ENCODE assay signal across 20 cellular contexts in the genomic region with DNA sequence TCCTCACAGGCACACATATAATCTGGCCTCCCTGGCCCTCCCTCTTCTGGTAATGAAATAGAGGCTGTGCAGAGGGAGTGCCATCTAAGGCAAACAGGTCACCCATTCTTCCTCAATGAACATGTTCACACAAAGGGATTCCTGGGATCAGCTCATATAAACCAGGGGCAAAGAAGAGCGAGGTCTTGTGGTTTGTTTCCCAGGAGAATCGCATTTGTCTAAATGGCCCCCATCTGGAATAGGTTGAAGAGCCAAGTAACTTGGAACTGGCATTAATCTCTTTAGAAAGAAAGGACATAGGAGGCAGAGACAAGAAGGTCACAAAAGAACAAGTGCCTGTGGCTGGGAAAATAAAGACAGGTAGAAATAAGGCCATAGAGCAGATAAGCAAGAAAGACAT.
DNase-seq lines count a peak whose midpoint lies in the region; ATAC-seq, FAIRE-seq and TF ChIP-seq lines count a peak whose summit lies in the region.
"Had no signal": no experiment of that assay in that cellular context is flagged by ENCODE, and none has a peak within 500 bp of the region (broad histone marks: within the 10 kb centered on the region; RNA-seq: fewer than 3 reads in every experiment).

No MANE protein-coding gene starts in this region.

- H4K20me1 ChIP-seq in astrocyte (ENCODE audit: insufficient read depth, low read length), result no peaks in the 10 kb centered on the region

- no peak for TF ChIP-seq CTCF in astrocyte (IDR thresholded peaks at IDR 0.05; ENCODE audit: insufficient read depth, low read depth, low read length)
- TF ChIP-seq CTCF in WTC11 (IDR thresholded peaks at IDR 0.05), result no peak

- H3K36me3 ChIP-seq in astrocyte (ENCODE audit: insufficient read depth, low read length), result no peaks in the 10 kb centered on the region

- H3K4me1 Mint-ChIP-seq in astrocyte (ENCODE audit: low read depth, unreplicated experiment), result peaks cover 15% of the 10 kb centered on the region
- H3K4me1 Mint-ChIP-seq in WTC11, result no peaks in the 10 kb centered on the region
- H3K4me1 Mint-ChIP-seq: CD4-positive, alpha-beta memory T cell had no signal

- H3K9me3 ChIP-seq in astrocyte (ENCODE audit: insufficient read depth, low read depth, low read length), result no peaks in the 10 kb centered on the region

- no peak overlapping the region for H3K9ac ChIP-seq in astrocyte (ENCODE audit: low read length)
- H3K9ac ChIP-seq: KMS-11 had no signal

- peaks cover 16% of the 10 kb centered on the region for H3K4me1 ChIP-seq in astrocyte (ENCODE audit: insufficient read depth, low read length)

- no peak for ATAC-seq in WTC11
- ATAC-seq: HepG2 had no signal

- no peak overlapping the region for H3K27ac ChIP-seq in astrocyte (ENCODE audit: low read depth, low read length)
- H3K27ac ChIP-seq: 22Rv1, KMS-11 had no signal

- no peak for FAIRE-seq in astrocyte (lab: Jason Lieb, UNC)
- FAIRE-seq: HepG2 had no signal

- no peak overlapping the region for H3K4me3 Mint-ChIP-seq in astrocyte (ENCODE audit: unreplicated experiment)
- no peak overlapping the region for H3K4me3 Mint-ChIP-seq in WTC11
- H3K4me3 Mint-ChIP-seq: CD4-positive, alpha-beta memory T cell had no signal

- no peak overlapping the region for H3K4me3 ChIP-seq in astrocyte (ENCODE audit: insufficient read depth, low read depth, low read length)

- peak; percentile 29 for DNase-seq in DMS 273 (lab: John Stamatoyannopoulos, UW; ENCODE audit: unreplicated experiment)
- DNase-seq in DMS 273 treated with DMSO at 0.1 percent for 48 hours (lab: John Stamatoyannopoulos, UW), result no peak
- peak; percentile 20 for DNase-seq in NCI-H446 treated with DMSO at 0.1 percent for 48 hours (lab: John Stamatoyannopoulos, UW)
- peak; percentile 48 for DNase-seq in astrocyte (ENCODE audit: low read depth)
- peak; percentile 26 for DNase-seq in pons (ENCODE audit: low spot score)
- no peak for DNase-seq in activated CD4-positive, CD25-positive, alpha-beta regulatory T cell (lab: John Stamatoyannopoulos, UW)
- DNase-seq in WTC11 (ENCODE audit: low spot score), result no peak
- no peak for DNase-seq in epidermal melanocyte (ENCODE audit: insufficient read length, low spot score)
- DNase-seq: Calu3; CD4-positive, alpha-beta memory T cell; GOT3; NCI-H1048; NCI-H2107; NCI-H510A treated with DMSO at 0.1 percent for 48 hours; OCI-M1; RPMI8226; SIG-M5 had no signal

- no peak overlapping the region for H2AFZ ChIP-seq in astrocyte (ENCODE audit: low read depth, low read length)

- H3K36me3 Mint-ChIP-seq in astrocyte (ENCODE audit: low read depth, unreplicated experiment) (no peaks in the 10 kb centered on the region), WTC11 (no peaks in the 10 kb centered on the region)
- H3K36me3 Mint-ChIP-seq: CD4-positive, alpha-beta memory T cell had no signal

- H3K27ac Mint-ChIP-seq in astrocyte (ENCODE audit: unreplicated experiment), result no peak overlapping the region
- H3K27ac Mint-ChIP-seq in WTC11, result no peak overlapping the region
- H3K27ac Mint-ChIP-seq: CD4-positive, alpha-beta memory T cell had no signal

- CTCF ChIA-PET in WTC11 (lab: Charles Lee), result interaction anchor here (0.7 to 5.5 kb wide), 2 partner anchors 11 to 77 kb away, joined by 3 to 74 read pairs; no protein-coding TSS in a partner anchor

- H3K27me3 Mint-ChIP-seq in astrocyte (ENCODE audit: low read depth, unreplicated experiment) (no peaks in the 10 kb centered on the region), WTC11 (ENCODE audit: low read depth) (no peaks in the 10 kb centered on the region)

- no peak overlapping the region for H3K4me2 ChIP-seq in astrocyte (ENCODE audit: low read length)
- H3K4me2 ChIP-seq: KMS-11 had no signal

- H3K9me3 Mint-ChIP-seq in astrocyte (ENCODE audit: unreplicated experiment) (no peaks in the 10 kb centered on the region), WTC11 (no peaks in the 10 kb centered on the region)

- POLR2A ChIA-PET in WTC11 (lab: Charles Lee), result no interaction called here

- no peaks in the 10 kb centered on the region for H3K27me3 ChIP-seq in astrocyte (ENCODE audit: insufficient read depth, low read length)

- no peaks in the 10 kb centered on the region for H3K79me2 ChIP-seq in astrocyte (ENCODE audit: insufficient read depth, low read length)

TF ChIP-seq in WTC11, 78 proteins besides CTCF, POLR2A, EP300 and RAD21:
- TF ChIP-seq HMGXB4 (CRISPR knock-in tag; IDR thresholded peaks at IDR 0.05) (no peak), ZNF219 (CRISPR knock-in tag; IDR thresholded peaks at IDR 0.05; ENCODE audit: borderline replicate concordance) (no peak), ZNF281 (CRISPR knock-in tag; IDR thresholded peaks at IDR 0.05) (no peak), ZNF232 (CRISPR knock-in tag; IDR thresholded peaks at IDR 0.05) (no peak), NR2C2 (CRISPR knock-in tag; IDR thresholded peaks at IDR 0.05) (no peak)
- TF ChIP-seq, protein P1, sequence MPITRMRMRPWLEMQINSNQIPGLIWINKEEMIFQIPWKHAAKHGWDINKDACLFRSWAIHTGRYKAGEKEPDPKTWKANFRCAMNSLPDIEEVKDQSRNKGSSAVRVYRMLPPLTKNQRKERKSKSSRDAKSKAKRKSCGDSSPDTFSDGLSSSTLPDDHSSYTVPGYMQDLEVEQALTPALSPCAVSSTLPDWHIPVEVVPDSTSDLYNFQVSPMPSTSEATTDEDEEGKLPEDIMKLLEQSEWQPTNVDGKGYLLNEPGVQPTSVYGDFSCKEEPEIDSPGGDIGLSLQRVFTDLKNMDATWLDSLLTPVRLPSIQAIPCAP (CRISPR knock-in tag; IDR thresholded peaks at IDR 0.05), result no peak
- TF ChIP-seq, protein P2, sequence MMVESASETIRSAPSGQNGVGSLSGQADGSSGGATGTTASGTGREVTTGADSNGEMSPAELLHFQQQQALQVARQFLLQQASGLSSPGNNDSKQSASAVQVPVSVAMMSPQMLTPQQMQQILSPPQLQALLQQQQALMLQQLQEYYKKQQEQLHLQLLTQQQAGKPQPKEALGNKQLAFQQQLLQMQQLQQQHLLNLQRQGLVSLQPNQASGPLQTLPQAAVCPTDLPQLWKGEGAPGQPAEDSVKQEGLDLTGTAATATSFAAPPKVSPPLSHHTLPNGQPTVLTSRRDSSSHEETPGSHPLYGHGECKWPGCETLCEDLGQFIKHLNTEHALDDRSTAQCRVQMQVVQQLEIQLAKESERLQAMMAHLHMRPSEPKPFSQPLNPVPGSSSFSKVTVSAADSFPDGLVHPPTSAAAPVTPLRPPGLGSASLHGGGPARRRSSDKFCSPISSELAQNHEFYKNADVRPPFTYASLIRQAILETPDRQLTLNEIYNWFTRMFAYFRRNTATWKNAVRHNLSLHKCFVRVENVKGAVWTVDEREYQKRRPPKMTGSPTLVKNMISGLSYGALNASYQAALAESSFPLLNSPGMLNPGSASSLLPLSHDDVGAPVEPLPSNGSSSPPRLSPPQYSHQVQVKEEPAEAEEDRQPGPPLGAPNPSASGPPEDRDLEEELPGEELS (CRISPR knock-in tag; IDR thresholded peaks at IDR 0.05), result no peak

Comparison
In these comparisons a context has a peak if more than half of its experiments do, and no peak if none do; other contexts are left out.
1. DNase-seq: peak in DMS 273 (single experiment), NCI-H446 treated with DMSO at 0.1 percent for 48 hours (single experiment), astrocyte (single experiment) and pons (single experiment); none in DMS 273 treated with DMSO at 0.1 percent for 48 hours (single experiment), activated CD4-positive, CD25-positive, alpha-beta regulatory T cell (0 of 4), WTC11 (single experiment) and epidermal melanocyte (single experiment).